Comparison of ENCODE assay signal across 8 cellular contexts in the genomic region with DNA sequence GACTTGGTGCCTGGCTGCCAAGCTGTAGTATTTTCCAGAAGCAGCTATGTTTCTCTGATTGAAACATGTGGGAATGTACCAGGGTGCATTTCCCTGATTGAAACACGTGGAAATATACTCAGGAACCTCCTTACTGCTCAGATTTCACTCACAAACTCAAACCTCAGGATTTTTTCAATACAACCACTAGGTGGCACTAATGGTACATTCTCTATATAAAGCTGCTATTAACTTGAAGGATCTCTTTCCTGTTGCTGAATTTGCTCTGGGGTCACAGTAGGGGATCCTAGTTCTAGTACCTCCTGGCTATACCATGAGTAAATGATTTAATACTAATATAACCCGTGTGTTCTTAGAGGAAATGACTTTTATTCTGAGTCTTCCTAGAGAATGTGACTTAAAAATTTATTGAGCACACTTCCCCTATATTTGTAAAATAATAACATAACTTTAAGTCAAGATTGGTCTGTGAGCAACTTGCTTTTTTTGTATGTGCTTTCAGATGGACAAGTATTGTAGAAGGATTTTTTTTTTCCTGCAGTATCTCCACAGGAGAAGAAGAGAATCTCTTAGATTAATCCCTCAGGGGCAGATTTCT.
DNase-seq lines count a peak whose midpoint lies in the region; ATAC-seq and TF ChIP-seq lines count a peak whose summit lies in the region.

No MANE protein-coding gene starts in this region.

- peak; percentile 53 to 56 for ATAC-seq in stimulated activated naive B cell treated with anti-CD40 and anti-IgM and Interleukin-4, amounts not matched to agents 10 μg/mL and 1 μg/mL and 100 μg/mL, for 72 hours (replicated peaks)

- DNase-seq in G401 (ENCODE audit: low spot score) (peak; percentile 15), HFF-Myc (ENCODE audit: extremely low read depth, low read depth) (peak; percentile 38), NCI-H146 (lab: John Stamatoyannopoulos, UW) (peak; percentile 45), SW480 (ENCODE audit: low spot score) (peak; percentile 71), cardiac muscle cell (ENCODE audit: low read depth in 1 of 2, low spot score in 1 of 2) (peak; percentile 47 to 67), lower leg skin (ENCODE audit: low spot score in 2 of 2) (no peak), NCI-H774 (lab: John Stamatoyannopoulos, UW) (no peak)
- DNase-seq in stimulated activated naive B cell treated with anti-CD40 and anti-IgM and Interleukin-4, amounts not matched to agents 10 μg/mL and 1 μg/mL and 100 μg/mL, for 72 hours: no peak

- TF ChIP-seq POLR2A in lower leg skin (IDR thresholded peaks at IDR 0.05): no peak

- H3K9me3 ChIP-seq in cardiac muscle cell (ENCODE audit: low read depth): no peaks in the 10 kb centered on the region

- no peak overlapping the region for H3K27ac Mint-ChIP-seq in stimulated activated naive B cell treated with anti-CD40 and anti-IgM and Interleukin-4, amounts not matched to agents 10 μg/mL and 1 μg/mL and 100 μg/mL, for 72 hours

- H3K4me1 ChIP-seq in cardiac muscle cell (ENCODE audit: low read depth): no peaks in the 10 kb centered on the region

- H3K9me3 Mint-ChIP-seq in stimulated activated naive B cell treated with anti-CD40 and anti-IgM and Interleukin-4, amounts not matched to agents 10 μg/mL and 1 μg/mL and 100 μg/mL, for 72 hours: peaks cover 0 to 4% of the 10 kb centered on the region in 2 donors

- H3K4me1 Mint-ChIP-seq in stimulated activated naive B cell treated with anti-CD40 and anti-IgM and Interleukin-4, amounts not matched to agents 10 μg/mL and 1 μg/mL and 100 μg/mL, for 72 hours: no peaks in the 10 kb centered on the region

- WGBS in lower leg skin, 2 donors: 0 to 2% methylated on average over 2 of the region's 2 CpGs

- no peak overlapping the region for H3K4me3 Mint-ChIP-seq in stimulated activated naive B cell treated with anti-CD40 and anti-IgM and Interleukin-4, amounts not matched to agents 10 μg/mL and 1 μg/mL and 100 μg/mL, for 72 hours

- no peaks in the 10 kb centered on the region for H3K36me3 ChIP-seq in cardiac muscle cell

- TF ChIP-seq CTCF in HFF-Myc (IDR thresholded peaks at IDR 0.05; ENCODE audit: low read depth, low read length, missing control alignments): peak; percentile 48
- peak; percentile 55 for TF ChIP-seq CTCF in cardiac muscle cell (IDR thresholded peaks at IDR 0.05; ENCODE audit: low read depth, low read length)
- TF ChIP-seq CTCF in lower leg skin (IDR thresholded peaks at IDR 0.05): no peak

- H3K4me3 ChIP-seq in HFF-Myc (replicated peaks; ENCODE audit: low read depth, low read length) (no peak overlapping the region), cardiac muscle cell (no peak overlapping the region), lower leg skin (ENCODE audit: low read depth, poor library complexity, severe bottlenecking) (no peak overlapping the region)

- in situ Hi-C loops in G401 (cut with HindIII; ENCODE audit: low sequenced_read_pairs): no loop called here

- H3K36me3 Mint-ChIP-seq in stimulated activated naive B cell treated with anti-CD40 and anti-IgM and Interleukin-4, amounts not matched to agents 10 μg/mL and 1 μg/mL and 100 μg/mL, for 72 hours: no peaks in the 10 kb centered on the region

- H3K27ac ChIP-seq in cardiac muscle cell: no peak overlapping the region

- H3K27me3 ChIP-seq in cardiac muscle cell: no peaks in the 10 kb centered on the region

- no peaks in the 10 kb centered on the region for H3K27me3 Mint-ChIP-seq in stimulated activated naive B cell treated with anti-CD40 and anti-IgM and Interleukin-4, amounts not matched to agents 10 μg/mL and 1 μg/mL and 100 μg/mL, for 72 hours

- intact Hi-C loops in lower leg skin (cut with DNase I; ENCODE audit: low total_unique reads): loop anchor here (10.0 kb wide), 1 partner anchor 388 kb away; no protein-coding TSS in a partner anchor

Comparison
In these comparisons a context has a peak if more than half of its experiments do, and no peak if none do; other contexts are left out.
1. DNase-seq: peak in G401 (single experiment), HFF-Myc (single experiment), NCI-H146 (single experiment), SW480 (single experiment) and cardiac muscle cell (2 of 2); none in stimulated activated naive B cell treated with anti-CD40 and anti-IgM and Interleukin-4, amounts not matched to agents 10 μg/mL and 1 μg/mL and 100 μg/mL, for 72 hours (single experiment), lower leg skin (0 of 2) and NCI-H774 (single experiment).
2. CTCF ChIP-seq: peak in HFF-Myc (single experiment) and cardiac muscle cell (single experiment); none in lower leg skin (0 of 3).